ENCODE assay signal across 8 cellular contexts in the genomic region with DNA sequence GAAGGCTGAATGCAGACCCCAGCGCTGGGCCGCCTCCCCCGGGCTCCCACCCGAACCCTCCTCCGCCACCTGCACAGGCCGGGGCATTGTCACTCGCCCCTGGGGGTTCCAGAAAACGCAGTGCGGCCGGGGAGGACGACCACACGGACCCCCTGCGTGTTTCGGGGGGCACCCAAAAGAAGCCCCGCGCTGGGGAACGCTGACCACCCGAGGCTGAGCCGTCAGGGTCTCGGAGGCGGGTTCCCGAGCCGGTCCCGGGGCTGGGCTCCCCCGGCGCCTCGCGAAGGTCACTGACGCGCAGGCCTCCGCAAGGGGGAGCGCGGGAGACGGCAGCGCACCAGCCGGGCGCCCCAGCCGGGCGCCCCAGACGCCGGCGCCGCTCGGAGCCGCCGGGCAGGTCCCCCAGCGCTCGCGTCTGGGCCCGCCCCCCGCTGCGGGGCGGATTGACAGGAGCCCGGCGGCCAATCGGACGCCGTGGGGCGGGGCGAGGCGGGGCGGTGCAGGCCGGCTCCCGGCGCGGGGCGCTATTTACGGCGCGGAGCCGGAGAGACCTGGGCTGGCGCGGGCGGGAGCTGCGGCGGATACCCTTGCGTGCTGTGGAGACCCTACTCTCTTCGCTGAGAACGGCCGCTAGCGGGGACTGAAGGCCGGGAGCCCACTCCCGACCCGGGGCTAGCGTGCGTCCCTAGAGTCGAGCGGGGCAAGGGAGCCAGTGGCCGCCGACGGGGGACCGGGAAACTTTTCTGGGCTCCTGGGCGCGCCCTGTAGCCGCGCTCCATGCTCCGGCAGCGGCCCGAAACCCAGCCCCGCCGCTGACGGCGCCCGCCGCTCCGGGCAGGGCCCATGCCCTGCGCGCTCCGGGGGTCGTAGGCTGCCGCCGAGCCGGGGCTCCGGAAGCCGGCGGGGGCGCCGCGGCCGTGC. TPM values are rescaled to one million over a fixed set of nuclear protein-coding genes. Genes with fewer than 3 reads are reported as not detected.
DNase-seq lines count a peak whose midpoint lies in the region; ATAC-seq and TF ChIP-seq lines count a peak whose summit lies in the region.

A gene with protein sequence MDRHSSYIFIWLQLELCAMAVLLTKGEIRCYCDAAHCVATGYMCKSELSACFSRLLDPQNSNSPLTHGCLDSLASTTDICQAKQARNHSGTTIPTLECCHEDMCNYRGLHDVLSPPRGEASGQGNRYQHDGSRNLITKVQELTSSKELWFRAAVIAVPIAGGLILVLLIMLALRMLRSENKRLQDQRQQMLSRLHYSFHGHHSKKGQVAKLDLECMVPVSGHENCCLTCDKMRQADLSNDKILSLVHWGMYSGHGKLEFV (plus strand): TSS at position 554 of the 921 bp plus-strand sequence. CDS start 377 bp downstream, outside the sequence.

- TF ChIP-seq CTCF in AG09309 (IDR thresholded peaks at IDR 0.05; ENCODE audit: control insufficient read depth, insufficient read depth, low read depth, low read length, missing control alignments), result peak; percentile 55
- TF ChIP-seq CTCF in chondrocyte (IDR thresholded peaks at IDR 0.05), result peak; percentile 82

- peaks cover 8% of the 10 kb centered on the region for H3K27me3 Mint-ChIP-seq in chondrocyte (ENCODE audit: low read depth)

- H3K27ac ChIP-seq in layer of hippocampus (ENCODE audit: low read depth, low read length), result peak within 1 kb of the TSS; percentile 64

- H3K27ac Mint-ChIP-seq in chondrocyte (ENCODE audit: unreplicated experiment), result peak within 1 kb of the TSS; percentile 25

- peaks cover 47% of the 10 kb centered on the region for H3K4me1 Mint-ChIP-seq in chondrocyte (ENCODE audit: low read depth)

- ATAC-seq in GM18873 (IDR thresholded peaks at IDR 0.05; ENCODE audit: low FRiP score, unreplicated experiment) (peak; percentile 80), HG03103 (IDR thresholded peaks at IDR 0.05; ENCODE audit: low read depth, unreplicated experiment) (peak; percentile 97)

- H3K36me3 Mint-ChIP-seq in chondrocyte (ENCODE audit: low read depth), result peaks cover 4% of the 10 kb centered on the region

- H3K4me3 Mint-ChIP-seq in chondrocyte (ENCODE audit: unreplicated experiment), result peak within 1 kb of the TSS; percentile 81

- H3K4me3 ChIP-seq in AG09309 (ENCODE audit: control insufficient read depth, low read depth, low read length), result peak within 1 kb of the TSS; percentile 84

- H3K9me3 Mint-ChIP-seq in chondrocyte (ENCODE audit: low read depth), result no peaks in the 10 kb centered on the region

- peak; percentile 49 for DNase-seq in AG09309 (ENCODE audit: low read depth)
- DNase-seq in NCI-H2227 (lab: John Stamatoyannopoulos, UW; ENCODE audit: unreplicated experiment), result peak; percentile 86
- peak; percentile 78 for DNase-seq in activated CD4-positive, alpha-beta T cell treated with anti-CD3 and anti-CD28 coated beads for 1 hour
- peak; percentile 96 for DNase-seq in chondrocyte (ENCODE audit: low spot score)
- DNase-seq in stimulated activated CD4-positive, alpha-beta T cell treated with anti-CD3 and anti-CD28 coated beads, Interleukin-15, amount 100 ng/mL, for 48 hours (ENCODE audit: low read depth in 2 of 2), result peak; percentile 75 to 87

- H3K27me3 ChIP-seq in layer of hippocampus (ENCODE audit: control insufficient read depth, insufficient read depth, low read length), result no peaks in the 10 kb centered on the region

RNA-seq across cellular contexts. Expression of the gene that starts here (rescaled TPM):
- 10.9 to 17.0 TPM (median 11.6 TPM) in 3 replicates for total RNA-seq in chondrocyte

Comparison
In these comparisons a context has a peak if more than half of its experiments do, and no peak if none do; other contexts are left out.
1. Peak in every context shown above with its lines: DNase-seq, ATAC-seq, H3K4me3 ChIP-seq and H3K27ac ChIP-seq.